In genomic region chr1:158212315-158212714, GRCh38 we compare ENCODE assay signal across 16 cellular contexts. TPM values are rescaled to one million over a fixed set of nuclear protein-coding genes. Genes with fewer than 3 reads are reported as not detected.
A peak's percentile ranks its signal among the peaks of the same experiment; 100 is the strongest.
DNase-seq lines count a peak whose midpoint lies in the region; ATAC-seq and TF ChIP-seq lines count a peak whose summit lies in the region.
"Had no signal": no experiment of that assay in that cellular context is flagged by ENCODE, and none has a peak within 500 bp of the region (broad histone marks: within the 10 kb centered on the region; RNA-seq: fewer than 3 reads in every experiment).

No MANE protein-coding gene starts in this region.

- H3K18ac ChIP-seq in H9 (ENCODE audit: insufficient read length, low read depth, low read length), result no peak overlapping the region

- H3K79me2 ChIP-seq in H9 (ENCODE audit: insufficient read depth, low read length), result no peaks in the 10 kb centered on the region

- no peak for ATAC-seq in GM19397 (IDR thresholded peaks at IDR 0.05; ENCODE audit: unreplicated experiment)

- H4K8ac ChIP-seq in H9 (replicated peaks; ENCODE audit: insufficient read length, low read depth, low read length), result no peak overlapping the region

- no peak overlapping the region for H2AFZ ChIP-seq in H9 (ENCODE audit: low read length)

- H3K4me1 Mint-ChIP-seq in CD14-positive monocyte (peaks cover 2% of the 10 kb centered on the region), H9 (peaks cover 20 to 26% of the 10 kb centered on the region in 2 experiments), endodermal cell (peaks cover 2% of the 10 kb centered on the region)
- H3K4me1 Mint-ChIP-seq in activated CD4-positive, alpha-beta T cell treated with anti-CD3 and anti-CD28 coated beads, Interleukin-2, amount 10 ng/mL, durations not matched to agents 24 days and 14 days, result no peaks in the 10 kb centered on the region
- H3K4me1 Mint-ChIP-seq: CD4-positive, CD25-positive, alpha-beta regulatory T cell had no signal

- no peaks in the 10 kb centered on the region for H4K20me1 ChIP-seq in H9 (ENCODE audit: control insufficient read depth, insufficient read depth, insufficient read length)
- H4K20me1 ChIP-seq: BLaER1 had no signal

- H2BK20ac ChIP-seq in H9 (ENCODE audit: low read depth, low read length, poor library complexity, severe bottlenecking), result no peak overlapping the region

- H3K14ac ChIP-seq in H9 (ENCODE audit: insufficient read depth, low read length), result no peak overlapping the region

- intact Hi-C loops in CD14-positive monocyte (cut with micrococcal nuclease), result no loop called here
- intact Hi-C loops in activated CD4-positive, alpha-beta T cell treated with anti-CD3 and anti-CD28 coated beads, Interleukin-2, amount 10 ng/mL, durations not matched to agents 24 days and 14 days (cut with micrococcal nuclease), result no loop called here

- no peak overlapping the region for H3K4me2 ChIP-seq in H9 (ENCODE audit: insufficient read depth, insufficient read length, low read length)
- H3K4me2 ChIP-seq: BLaER1 had no signal

- no peak overlapping the region for H3K9ac ChIP-seq in H9 (ENCODE audit: extremely low read depth, insufficient read length, low read length)
- H3K9ac ChIP-seq in endodermal cell (ENCODE audit: extremely low read depth, low read length, poor library complexity, severe bottlenecking), result no peak overlapping the region
- H3K9ac ChIP-seq: BLaER1 had no signal

- H2BK5ac ChIP-seq in H9 (ENCODE audit: insufficient read length, low read length), result no peak overlapping the region

- H3K4me3 Mint-ChIP-seq in CD14-positive monocyte (peak overlapping the region; percentile 41 to 48), H9 (no peak overlapping the region), endodermal cell (no peak overlapping the region)
- no peak overlapping the region for H3K4me3 Mint-ChIP-seq in activated CD4-positive, alpha-beta T cell treated with anti-CD3 and anti-CD28 coated beads, Interleukin-2, amount 10 ng/mL, durations not matched to agents 24 days and 14 days
- H3K4me3 Mint-ChIP-seq: CD4-positive, CD25-positive, alpha-beta regulatory T cell had no signal

- H3K9me3 ChIP-seq in H9 (ENCODE audit: control insufficient read depth, low read depth, low read length) (no peaks in the 10 kb centered on the region), endodermal cell (ENCODE audit: control insufficient read depth, low read length) (no peaks in the 10 kb centered on the region)

- no peaks in the 10 kb centered on the region for H3K23me2 ChIP-seq in H9 (ENCODE audit: insufficient read length, low read depth, low read length, poor library complexity, severe bottlenecking)

- no peak overlapping the region for H4K5ac ChIP-seq in H9 (ENCODE audit: insufficient read length, low read depth, low read length)

- DNase-seq in CD14-positive monocyte (ENCODE audit: low spot score), result no peak
- peak; percentile 93 for DNase-seq in H9
- DNase-seq in endodermal cell, result peak; percentile 77
- DNase-seq in left kidney (ENCODE audit: low read depth, low spot score), result peak; percentile 4
- DNase-seq in activated CD4-positive, alpha-beta T cell treated with anti-CD3 and anti-CD28 coated beads, Interleukin-2, amount 10 ng/mL, durations not matched to agents 24 days and 14 days, result no peak
- DNase-seq in HPDE6-E6E7 (ENCODE audit: extremely low spot score), result no peak
- DNase-seq in mesenteric fat pad (ENCODE audit: low spot score), result no peak
- DNase-seq: 8988T; AML-193; CD4-positive, CD25-positive, alpha-beta regulatory T cell; IMR-90 had no signal

- H3K4ac ChIP-seq in H9 (ENCODE audit: low read depth, low read length), result no peak overlapping the region

- no peaks in the 10 kb centered on the region for H3K27me3 ChIP-seq in H9 (ENCODE audit: insufficient read depth, low read length)
- H3K27me3 ChIP-seq in endodermal cell (ENCODE audit: control insufficient read depth, insufficient read depth, low read length, poor library complexity, severe bottlenecking), result no peaks in the 10 kb centered on the region
- H3K27me3 ChIP-seq: BLaER1 had no signal

- no peak for TF ChIP-seq CTCF in CD14-positive monocyte (IDR thresholded peaks at IDR 0.05)
- TF ChIP-seq CTCF in H9 (conservative IDR thresholded peaks at IDR 0.05), result no peak
- TF ChIP-seq CTCF in endodermal cell (conservative IDR thresholded peaks at IDR 0.05), result no peak

- no peak overlapping the region for H4K91ac ChIP-seq in H9 (ENCODE audit: insufficient read length, low read depth, low read length)

- H2AK5ac ChIP-seq in H9 (ENCODE audit: insufficient read length, low read length), result no peak overlapping the region

- H3K27ac ChIP-seq in H9 (ENCODE audit: insufficient read length, low read depth, low read length) (no peak overlapping the region), endodermal cell (ENCODE audit: low read depth, low read length) (no peak overlapping the region)
- H3K27ac ChIP-seq: BLaER1 had no signal

- WGBS in H9 (ENCODE audit: extremely low coverage, insufficient read length, low lambda C conversion rate), result no CpG with 5 or more reads among the region's 10 CpGs
- WGBS in endodermal cell (ENCODE audit: insufficient coverage in 1 of 2, insufficient read length in 1 of 2), 2 experiments, result 63 to 78% methylated on average over 2 to 10 of the region's 10 CpGs

- H3K36me3 Mint-ChIP-seq in CD14-positive monocyte, result no peaks in the 10 kb centered on the region
- H3K36me3 Mint-ChIP-seq in H9 (ENCODE audit: insufficient read depth in 1 of 3, low read depth in 3 of 3), result peaks cover 2 to 10% (median 3%) of the 10 kb centered on the region in 3 experiments; a peak in 5 of 7 replicates
- no peaks in the 10 kb centered on the region for H3K36me3 Mint-ChIP-seq in endodermal cell (ENCODE audit: low read depth)
- no peaks in the 10 kb centered on the region for H3K36me3 Mint-ChIP-seq in activated CD4-positive, alpha-beta T cell treated with anti-CD3 and anti-CD28 coated beads, Interleukin-2, amount 10 ng/mL, durations not matched to agents 24 days and 14 days (ENCODE audit: low read depth)
- H3K36me3 Mint-ChIP-seq: CD4-positive, CD25-positive, alpha-beta regulatory T cell had no signal

- H3K36me3 ChIP-seq in endodermal cell (ENCODE audit: control insufficient read depth, insufficient read depth, low read length), result no peaks in the 10 kb centered on the region
- H3K36me3 ChIP-seq: BLaER1 had no signal

- H3K23ac ChIP-seq in H9 (ENCODE audit: insufficient read length, low read depth, low read length), result no peak overlapping the region

- H3T11ph ChIP-seq in H9 (ENCODE audit: low read length), result no peak overlapping the region

- H3K79me1 ChIP-seq in H9 (ENCODE audit: insufficient read depth, low read depth, low read length, poor library complexity, severe bottlenecking), result no peaks in the 10 kb centered on the region

- H3K4me3 ChIP-seq in endodermal cell (ENCODE audit: low read length), result no peak overlapping the region
- H3K4me3 ChIP-seq: BLaER1 had no signal

- H2BK12ac ChIP-seq in H9 (ENCODE audit: insufficient read length, low read depth, low read length), result no peak overlapping the region

- peaks cover 18 to 57% (median 33%) of the 10 kb centered on the region in 3 donors for H3K27me3 Mint-ChIP-seq in CD14-positive monocyte (ENCODE audit: low read depth in 3 of 3)
- peaks cover 3% of the 10 kb centered on the region; the same call in 1 of the 2 replicates for H3K27me3 Mint-ChIP-seq in H9 (ENCODE audit: low read depth)
- H3K27me3 Mint-ChIP-seq in endodermal cell (ENCODE audit: insufficient read depth), result peaks cover 4% of the 10 kb centered on the region
- peaks cover 30% of the 10 kb centered on the region for H3K27me3 Mint-ChIP-seq in activated CD4-positive, alpha-beta T cell treated with anti-CD3 and anti-CD28 coated beads, Interleukin-2, amount 10 ng/mL, durations not matched to agents 24 days and 14 days

- no peaks in the 10 kb centered on the region for H3K4me1 ChIP-seq in H9 (ENCODE audit: insufficient read depth, low read length)
- no peaks in the 10 kb centered on the region for H3K4me1 ChIP-seq in endodermal cell (ENCODE audit: control insufficient read depth, insufficient read depth, low read length)
- H3K4me1 ChIP-seq: BLaER1 had no signal

- H3K27ac Mint-ChIP-seq in CD14-positive monocyte, result no peak overlapping the region
- H3K27ac Mint-ChIP-seq in H9, result no peak overlapping the region; a peak in 1 of 7 replicates
- H3K27ac Mint-ChIP-seq in endodermal cell, result no peak overlapping the region
- H3K27ac Mint-ChIP-seq in activated CD4-positive, alpha-beta T cell treated with anti-CD3 and anti-CD28 coated beads, Interleukin-2, amount 10 ng/mL, durations not matched to agents 24 days and 14 days, result no peak overlapping the region
- H3K27ac Mint-ChIP-seq: CD4-positive, CD25-positive, alpha-beta regulatory T cell had no signal

- no peak overlapping the region for H3K56ac ChIP-seq in H9 (ENCODE audit: insufficient read length, low read depth, low read length)

- H3K9me3 Mint-ChIP-seq in CD14-positive monocyte (peaks cover 3 to 20% (median 15%) of the 10 kb centered on the region in 7 donors), H9 (peaks cover 2 to 3% of the 10 kb centered on the region in 2 experiments; a peak in 4 of 5 replicates), endodermal cell (peaks cover 2% of the 10 kb centered on the region)
- no peaks in the 10 kb centered on the region for H3K9me3 Mint-ChIP-seq in activated CD4-positive, alpha-beta T cell treated with anti-CD3 and anti-CD28 coated beads, Interleukin-2, amount 10 ng/mL, durations not matched to agents 24 days and 14 days

- no peak overlapping the region for H2BK15ac ChIP-seq in H9 (ENCODE audit: low read depth, low read length)

- no peak overlapping the region for H2BK120ac ChIP-seq in H9 (ENCODE audit: low read depth, low read length, poor library complexity, severe bottlenecking)

RNA-seq across cellular contexts. Expression of gene CD1D, which starts 31.6 kb away (rescaled TPM):
- 100 to 1,000 TPM; 121 to 134 TPM for polyA plus RNA-seq in CD14-positive monocyte
- total RNA-seq in H9 (2021), result 0.98 and 1.3 TPM in 2 replicates
- 1 to 10 TPM; 1.7 TPM for total RNA-seq in endodermal cell
- polyA plus RNA-seq in endodermal cell (2013, experiment 1 of 2), result 0.75 TPM
- 0.33 TPM for polyA plus RNA-seq in endodermal cell (2013, experiment 2 of 2)
- total RNA-seq in activated CD4-positive, alpha-beta T cell treated with anti-CD3 and anti-CD28 coated beads, Interleukin-2, amount 10 ng/mL, durations not matched to agents 24 days and 14 days, result not detected in 2 replicates
- 5.1 TPM for total RNA-seq in mesenteric fat pad
- total RNA-seq: CD4-positive, CD25-positive, alpha-beta regulatory T cell; HT-29; IMR-90 had no signal
- polyA plus RNA-seq: IMR-90 had no signal

RNA-seq across cellular contexts. Expression of gene CD1A, which starts 41.9 kb away (rescaled TPM):
- polyA plus RNA-seq in CD14-positive monocyte, result 1 to 10 TPM; 7.7 to 7.8 TPM
- total RNA-seq in H9 (2021) (not detected in 2 replicates), endodermal cell (not detected), mesenteric fat pad (not detected)
- polyA plus RNA-seq in endodermal cell (2013, experiment 1 of 2), result not detected
- not detected for polyA plus RNA-seq in endodermal cell (2013, experiment 2 of 2)
- 0.12 and 0.21 TPM in 2 replicates for total RNA-seq in activated CD4-positive, alpha-beta T cell treated with anti-CD3 and anti-CD28 coated beads, Interleukin-2, amount 10 ng/mL, durations not matched to agents 24 days and 14 days
- total RNA-seq: CD4-positive, CD25-positive, alpha-beta regulatory T cell; Daoy; H4; HT-29; IMR-90 had no signal
- polyA plus RNA-seq: CD4-positive, CD25-positive, alpha-beta regulatory T cell; IMR-90 had no signal

Comparison
In these comparisons a context has a peak if more than half of its experiments do, and no peak if none do; other contexts are left out.
1. DNase-seq: peak in H9 (single experiment), endodermal cell (single experiment) and left kidney (single experiment); none in CD14-positive monocyte (single experiment), activated CD4-positive, alpha-beta T cell treated with anti-CD3 and anti-CD28 coated beads, Interleukin-2, amount 10 ng/mL, durations not matched to agents 24 days and 14 days (single experiment), HPDE6-E6E7 (single experiment) and mesenteric fat pad (single experiment).
2. H3K4me3 Mint-ChIP-seq: peak in CD14-positive monocyte (2 of 2); none in H9 (0 of 2), endodermal cell (single experiment) and activated CD4-positive, alpha-beta T cell treated with anti-CD3 and anti-CD28 coated beads, Interleukin-2, amount 10 ng/mL, durations not matched to agents 24 days and 14 days (single experiment).